In genomic region chr1:59672851-59673574, GRCh38 we compare ENCODE assay signal across 9 cellular contexts.
DNase-seq lines count a peak whose midpoint lies in the region; ATAC-seq and TF ChIP-seq lines count a peak whose summit lies in the region.
"Had no signal": no experiment of that assay in that cellular context is flagged by ENCODE, and none has a peak within 500 bp of the region (broad histone marks: within the 10 kb centered on the region; RNA-seq: fewer than 3 reads in every experiment).

No MANE protein-coding gene starts in this region.

- no peaks in the 10 kb centered on the region for H3K4me1 Mint-ChIP-seq in activated T-cell treated with anti-CD3 and anti-CD28 coated beads, Interleukin-2, amount 50 U/mL, for 4 hours (ENCODE audit: low read depth)

- peak overlapping the region; percentile 97 for H3K27ac ChIP-seq in RWPE1
- H3K27ac ChIP-seq in rectal smooth muscle tissue (ENCODE audit: low read depth, low read length) = peak overlapping the region; percentile 32

- CTCF ChIA-PET in RWPE1 (lab: Yijun Ruan, JAX) = interaction anchor here (0.6 kb wide), 1 partner anchor 103 kb away, joined by 6 read pairs; no protein-coding TSS in a partner anchor

- TF ChIP-seq CTCF in RWPE1 (conservative IDR thresholded peaks at IDR 0.05; ENCODE audit: low read depth) (no peak), fibroblast of pulmonary artery (IDR thresholded peaks at IDR 0.05; ENCODE audit: low read length, missing control alignments) (no peak)

- no peaks in the 10 kb centered on the region for H3K36me3 ChIP-seq in rectal smooth muscle tissue (ENCODE audit: control insufficient read depth, insufficient read depth, low read length)

- H3K4me1 ChIP-seq in rectal smooth muscle tissue (ENCODE audit: control insufficient read depth, insufficient read depth, low read length) = peaks cover 23% of the 10 kb centered on the region

- H3K27me3 ChIP-seq in rectal smooth muscle tissue (ENCODE audit: control insufficient read depth, insufficient read depth, low read length) = no peaks in the 10 kb centered on the region

- H3K9ac ChIP-seq in rectal smooth muscle tissue (ENCODE audit: low read length) = no peak overlapping the region

- no peaks in the 10 kb centered on the region for H3K9me3 Mint-ChIP-seq in activated T-cell treated with anti-CD3 and anti-CD28 coated beads, Interleukin-2, amount 50 U/mL, for 4 hours

- H3K4me3 ChIP-seq in fibroblast of pulmonary artery (replicated peaks; ENCODE audit: low read depth, low read length) (no peak overlapping the region), rectal smooth muscle tissue (ENCODE audit: low read length) (no peak overlapping the region)

- no peak overlapping the region for H3K4me3 Mint-ChIP-seq in activated T-cell treated with anti-CD3 and anti-CD28 coated beads, Interleukin-2, amount 50 U/mL, for 4 hours

- peaks cover 1% of the 10 kb centered on the region for H3K36me3 Mint-ChIP-seq in activated T-cell treated with anti-CD3 and anti-CD28 coated beads, Interleukin-2, amount 50 U/mL, for 4 hours (ENCODE audit: insufficient read depth)

- POLR2A ChIA-PET in RWPE1 (lab: Yijun Ruan, JAX; ENCODE audit: low non-redundant PET) = no interaction called here

- peak; percentile 8 for DNase-seq in DMS53 treated with DMSO at 0.1 percent for 48 hours (lab: John Stamatoyannopoulos, UW; ENCODE audit: unreplicated experiment)
- peak; percentile 83 for DNase-seq in RWPE1 (ENCODE audit: low spot score)
- peak; percentile 69 for DNase-seq in fibroblast of pulmonary artery (ENCODE audit: low read depth)
- no peak for DNase-seq in effector CD4-positive, alpha-beta T cell
- no peak for DNase-seq in epidermal melanocyte (ENCODE audit: insufficient read length, low spot score)
- no peak for DNase-seq in activated T-cell treated with anti-CD3 and anti-CD28 coated beads, Interleukin-2, amount 50 U/mL, for 4 hours
- DNase-seq: cerebellar nuclear complex had no signal

- no peak for ATAC-seq in activated T-cell treated with anti-CD3 and anti-CD28 coated beads, Interleukin-2, amount 50 U/mL, for 4 hours
- no peak for ATAC-seq in HG03520 (IDR thresholded peaks at IDR 0.05; ENCODE audit: unreplicated experiment)

- no peaks in the 10 kb centered on the region for H3K27me3 Mint-ChIP-seq in activated T-cell treated with anti-CD3 and anti-CD28 coated beads, Interleukin-2, amount 50 U/mL, for 4 hours (ENCODE audit: low read depth)

Comparison
In these comparisons a context has a peak if more than half of its experiments do, and no peak if none do; other contexts are left out.
1. DNase-seq: peak in DMS53 treated with DMSO at 0.1 percent for 48 hours (single experiment), RWPE1 (single experiment) and fibroblast of pulmonary artery (single experiment); none in effector CD4-positive, alpha-beta T cell (single experiment), epidermal melanocyte (single experiment) and activated T-cell treated with anti-CD3 and anti-CD28 coated beads, Interleukin-2, amount 50 U/mL, for 4 hours (single experiment).